In the genomic region with DNA sequence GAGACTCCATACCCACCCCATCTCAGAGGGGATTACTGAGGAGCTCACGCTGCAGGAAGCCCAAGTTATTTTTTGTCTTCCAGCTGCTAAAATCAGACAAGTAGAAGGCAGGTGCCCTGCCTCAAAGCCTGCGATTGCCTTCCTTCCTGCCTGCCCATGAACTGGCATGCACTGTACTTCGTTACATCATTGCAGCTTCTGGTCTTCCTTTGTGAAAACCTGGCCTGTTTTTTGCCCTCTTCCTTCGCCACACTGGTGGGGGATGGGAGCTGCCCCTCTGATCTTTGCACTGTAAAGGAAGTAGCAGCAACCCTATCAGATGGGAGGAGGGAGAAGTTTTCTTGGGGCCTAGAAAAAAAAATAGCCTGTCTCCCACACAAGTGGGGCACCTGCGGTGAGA, we compare ENCODE assay signal across 13 cellular contexts.
A peak's percentile ranks its signal among the peaks of the same experiment; 100 is the strongest.
DNase-seq lines count a peak whose midpoint lies in the region; ATAC-seq and TF ChIP-seq lines count a peak whose summit lies in the region.
"Had no signal": no experiment of that assay in that cellular context is flagged by ENCODE, and none has a peak within 500 bp of the region (broad histone marks: within the 10 kb centered on the region; RNA-seq: fewer than 3 reads in every experiment).

No MANE protein-coding gene starts in this region.

- no peaks in the 10 kb centered on the region for H3K36me3 ChIP-seq in NT2/D1 (ENCODE audit: insufficient read depth, insufficient read length, low read length)

- intact Hi-C loops in CD4-positive, alpha-beta T cell (cut with DNase I, micrococcal nuclease) = loop anchor here in 1 of 2 experiments (1.0 kb wide), 1 partner anchor 11 kb away; no protein-coding TSS in a partner anchor
- intact Hi-C loops in posterior cingulate gyrus (cut with DNase I) = no loop called here

- POLR2A ChIA-PET in CD4-positive, alpha-beta T cell (lab: Charles Lee) = interaction anchor here (0.7 to 13.1 kb wide), 36 partner anchors 9 to 1098 kb away, joined by 3 to 468 read pairs (median 6); a partner anchor contains a TSS

- peak overlapping the region; percentile 93 for H3K27ac Mint-ChIP-seq in CD4-positive, alpha-beta T cell
- H3K27ac Mint-ChIP-seq in activated T-cell treated with anti-CD3 and anti-CD28 coated beads, Interleukin-2, amount 50 U/mL, for 24 hours = peak overlapping the region; percentile 98
- peak overlapping the region; percentile 74 to 88 (median 82) for H3K27ac Mint-ChIP-seq in immature natural killer cell

- no peak for TF ChIP-seq CTCF in CD4-positive, alpha-beta T cell (IDR thresholded peaks at IDR 0.05)

- no peaks in the 10 kb centered on the region for H3K27me3 Mint-ChIP-seq in CD4-positive, alpha-beta T cell
- H3K27me3 Mint-ChIP-seq in activated T-cell treated with anti-CD3 and anti-CD28 coated beads, Interleukin-2, amount 50 U/mL, for 24 hours = no peaks in the 10 kb centered on the region
- peaks cover 0 to 3% (median 3%) of the 10 kb centered on the region in 3 donors for H3K27me3 Mint-ChIP-seq in immature natural killer cell (ENCODE audit: low read depth in 3 of 3)

- H3K27ac ChIP-seq in CD4-positive, alpha-beta T cell (ENCODE audit: low read depth, low read length) = peak overlapping the region; percentile 78
- H3K27ac ChIP-seq: C4-2B, SK-N-MC had no signal

- H3K4me1 Mint-ChIP-seq in CD4-positive, alpha-beta T cell (ENCODE audit: low read depth) = peaks cover 100% of the 10 kb centered on the region
- peaks cover 99% of the 10 kb centered on the region for H3K4me1 Mint-ChIP-seq in activated T-cell treated with anti-CD3 and anti-CD28 coated beads, Interleukin-2, amount 50 U/mL, for 24 hours (ENCODE audit: low read depth)
- H3K4me1 Mint-ChIP-seq in immature natural killer cell = peaks cover 52 to 54% of the 10 kb centered on the region in 2 donors

- CTCF ChIA-PET in CD4-positive, alpha-beta T cell (lab: Charles Lee) = interaction anchor here (0.9 to 1.8 kb wide), 4 partner anchors 13 to 1099 kb away, joined by 3 to 11 read pairs (median 6); a partner anchor contains a TSS

- DNase-seq in CD4-positive, alpha-beta T cell = peak; percentile 34 to 82 (median 68)
- peak; percentile 0 for DNase-seq in NT2/D1 (ENCODE audit: low read depth, low spot score)
- DNase-seq in activated T-cell treated with anti-CD3 and anti-CD28 coated beads, Interleukin-2, amount 50 U/mL, for 24 hours = peak; percentile 67
- peak; percentile 28 to 54 (median 42) for DNase-seq in immature natural killer cell
- DNase-seq in G401 (ENCODE audit: low spot score) = no peak
- no peak for DNase-seq in GF-D8 (lab: John Stamatoyannopoulos, UW)
- DNase-seq in ureter (ENCODE audit: low spot score) = no peak
- no peak for DNase-seq in posterior cingulate gyrus
- DNase-seq: NCI-H1417, NCI-H524 treated with DMSO at 0.1 percent for 48 hours had no signal

- H3K4me3 Mint-ChIP-seq in CD4-positive, alpha-beta T cell = peak overlapping the region; percentile 83
- H3K4me3 Mint-ChIP-seq in activated T-cell treated with anti-CD3 and anti-CD28 coated beads, Interleukin-2, amount 50 U/mL, for 24 hours = peak overlapping the region; percentile 38
- peak overlapping the region; percentile 55 to 85 (median 75) for H3K4me3 Mint-ChIP-seq in immature natural killer cell

- no peak overlapping the region for H3K4me3 ChIP-seq in NT2/D1 (ENCODE audit: insufficient read length, low read depth)
- H3K4me3 ChIP-seq: SK-N-MC had no signal

- in situ Hi-C loops in G401 (cut with HindIII; ENCODE audit: low sequenced_read_pairs) = no loop called here

- H3K4me1 ChIP-seq in NT2/D1 (ENCODE audit: insufficient read depth, insufficient read length) = peaks cover 2% of the 10 kb centered on the region

- no peak overlapping the region for H3K9ac ChIP-seq in NT2/D1 (ENCODE audit: insufficient read length, low read depth)

- H3K36me3 Mint-ChIP-seq in CD4-positive, alpha-beta T cell (ENCODE audit: low read depth) = no peaks in the 10 kb centered on the region
- H3K36me3 Mint-ChIP-seq in activated T-cell treated with anti-CD3 and anti-CD28 coated beads, Interleukin-2, amount 50 U/mL, for 24 hours (ENCODE audit: low read depth) = peaks cover 17% of the 10 kb centered on the region
- H3K36me3 Mint-ChIP-seq in immature natural killer cell = peaks cover 0 to 10% (median 0%) of the 10 kb centered on the region in 3 donors

- H3K9me3 ChIP-seq in CD4-positive, alpha-beta T cell (ENCODE audit: control insufficient read depth, low read length) = no peaks in the 10 kb centered on the region
- no peaks in the 10 kb centered on the region for H3K9me3 ChIP-seq in NT2/D1 (ENCODE audit: insufficient read depth, low read length)

- peak; percentile 70 for ATAC-seq in CD4-positive, alpha-beta T cell (ENCODE audit: poor library complexity)
- ATAC-seq: esophagus mucosa had no signal

- peaks cover under 1% of the 10 kb centered on the region for H3K9me3 Mint-ChIP-seq in CD4-positive, alpha-beta T cell
- H3K9me3 Mint-ChIP-seq in activated T-cell treated with anti-CD3 and anti-CD28 coated beads, Interleukin-2, amount 50 U/mL, for 24 hours = peaks cover 13% of the 10 kb centered on the region
- no peaks in the 10 kb centered on the region for H3K9me3 Mint-ChIP-seq in immature natural killer cell

- H3K27me3 ChIP-seq in CD4-positive, alpha-beta T cell (ENCODE audit: control insufficient read depth, insufficient read depth, low read length) = no peaks in the 10 kb centered on the region
- no peaks in the 10 kb centered on the region for H3K27me3 ChIP-seq in NT2/D1 (ENCODE audit: insufficient read depth, insufficient read length)

Comparison
In these comparisons a context has a peak if more than half of its experiments do, and no peak if none do; other contexts are left out.
1. DNase-seq: peak in CD4-positive, alpha-beta T cell (10 of 10), NT2/D1 (single experiment), activated T-cell treated with anti-CD3 and anti-CD28 coated beads, Interleukin-2, amount 50 U/mL, for 24 hours (single experiment) and immature natural killer cell (3 of 3); none in G401 (single experiment), GF-D8 (single experiment), ureter (single experiment) and posterior cingulate gyrus (0 of 10).
2. Peak in every context shown above with its lines, with median percentiles within 50 percentile points of each other: H3K27ac Mint-ChIP-seq and H3K4me3 Mint-ChIP-seq.